Comparison of ENCODE assay signal across 8 cellular contexts in the genomic region with DNA sequence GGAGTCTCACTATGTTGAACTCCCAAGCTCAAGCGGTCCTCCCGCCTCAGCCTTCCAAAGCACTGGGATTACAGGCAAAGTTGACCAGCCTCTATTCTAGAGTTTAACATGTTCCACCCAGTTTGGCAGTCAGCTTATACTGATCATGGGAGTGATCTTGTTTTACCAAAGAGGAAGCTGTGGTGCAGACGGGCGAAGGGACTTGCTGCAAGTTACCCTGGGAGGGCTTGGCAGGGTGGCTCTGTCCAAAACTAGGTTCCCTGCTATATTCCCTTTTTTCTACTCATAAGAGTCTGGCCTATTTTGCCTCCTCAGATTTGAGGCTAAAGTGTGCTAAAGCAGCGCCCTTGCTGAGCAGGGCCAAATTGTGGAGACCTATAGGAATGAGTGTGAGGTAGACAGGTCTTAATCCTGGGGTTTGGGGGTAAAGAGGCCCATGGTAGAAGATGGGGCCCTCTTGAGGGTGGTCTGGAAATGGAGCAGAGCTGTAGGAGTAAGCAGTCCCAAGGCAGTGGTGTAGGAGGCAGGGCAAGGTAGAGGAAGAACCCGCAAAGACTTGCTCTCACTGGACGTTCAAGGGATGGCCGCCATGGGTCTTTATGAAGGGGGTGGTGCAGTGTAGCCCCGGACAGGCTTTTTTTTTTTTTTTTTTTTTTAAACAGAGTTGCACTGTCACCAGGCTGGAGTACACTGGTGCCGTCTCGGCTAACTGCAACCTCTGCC. TPM values are rescaled to one million over a fixed set of nuclear protein-coding genes. Genes with fewer than 3 reads are reported as not detected.
DNase-seq lines count a peak whose midpoint lies in the region; ATAC-seq and TF ChIP-seq lines count a peak whose summit lies in the region.
"Had no signal": no experiment of that assay in that cellular context is flagged by ENCODE, and none has a peak within 500 bp of the region (broad histone marks: within the 10 kb centered on the region; RNA-seq: fewer than 3 reads in every experiment).

No MANE protein-coding gene starts in this region.

- no peaks in the 10 kb centered on the region for H3K9me2 ChIP-seq in OCI-LY7 (ENCODE audit: insufficient read depth, low read length)

- CTCF ChIA-PET in OCI-LY7 (lab: Charles Lee; ENCODE audit: unreplicated experiment): interaction anchor here (1.0 kb wide), 1 partner anchor 156 kb away, joined by 3 read pairs; no protein-coding TSS in a partner anchor

- H3K36me3 ChIP-seq in OCI-LY7 (ENCODE audit: insufficient read depth, low read length): peaks cover 78% of the 10 kb centered on the region
- H3K36me3 ChIP-seq in iPS-18a (ENCODE audit: control insufficient read depth, low read depth, low read length): peaks cover 72% of the 10 kb centered on the region

- no peak for TF ChIP-seq CTCF in OCI-LY7 (conservative IDR thresholded peaks at IDR 0.05; ENCODE audit: low read length)

- H3K9ac ChIP-seq in iPS-18a (ENCODE audit: low read length): peak overlapping the region; percentile 13

- peaks cover 52% of the 10 kb centered on the region for H4K20me1 ChIP-seq in OCI-LY7 (ENCODE audit: insufficient read depth, low read length)

- H3K27me3 ChIP-seq in iPS-18a (ENCODE audit: control insufficient read depth, insufficient read depth, low read length): no peaks in the 10 kb centered on the region

- no peak for DNase-seq in OCI-LY7 (ENCODE audit: low spot score)
- no peak for DNase-seq in iPS-NIHi11 (ENCODE audit: low spot score)
- DNase-seq: NCI-H1930 had no signal

- no peaks in the 10 kb centered on the region for H3K9me3 ChIP-seq in OCI-LY7 (ENCODE audit: low read length)
- no peaks in the 10 kb centered on the region for H3K9me3 ChIP-seq in iPS-18a (ENCODE audit: control insufficient read depth, low read depth, low read length)

- peaks cover 80% of the 10 kb centered on the region for H3K4me1 ChIP-seq in OCI-LY7 (ENCODE audit: insufficient read depth, low read length, poor library complexity, severe bottlenecking)
- peaks cover 18% of the 10 kb centered on the region for H3K4me1 ChIP-seq in iPS-18a (ENCODE audit: control insufficient read depth, low read depth, low read length)

- POLR2A ChIA-PET in OCI-LY7 (lab: Charles Lee): interaction anchor here (0.6 to 0.7 kb wide), 2 partner anchors 9 to 11 kb away, joined by 3 to 4 read pairs; no protein-coding TSS in a partner anchor

- H3K4me3 ChIP-seq in GM08714 (ENCODE audit: low read length): peak overlapping the region; percentile 92; the same call in 1 of the 2 replicates
- H3K4me3 ChIP-seq in OCI-LY7 (ENCODE audit: low read depth, low read length, poor library complexity, severe bottlenecking): peak overlapping the region; percentile 96
- H3K4me3 ChIP-seq in iPS-18a (ENCODE audit: low read length): no peak overlapping the region

- H3K27ac ChIP-seq in OCI-LY7 (ENCODE audit: low read depth, low read length, poor library complexity, severe bottlenecking) (peak overlapping the region; percentile 85), iPS-18a (ENCODE audit: low read length) (no peak overlapping the region)

- BruUV-seq in OCI-LY7 (replicated peaks; lab: Mats Ljungman, UMichigan): no TSS peak

- ATAC-seq in HG02884 (IDR thresholded peaks at IDR 0.05; ENCODE audit: unreplicated experiment) (no peak), GM21526 (IDR thresholded peaks at IDR 0.05; ENCODE audit: low FRiP score, unreplicated experiment) (no peak)

- H3K79me2 ChIP-seq in OCI-LY7 (ENCODE audit: insufficient read depth, low read depth, low read length): peaks cover 81% of the 10 kb centered on the region

- peak overlapping the region; percentile 98 for H3K4me2 ChIP-seq in OCI-LY7 (ENCODE audit: low read length)

- no peak overlapping the region for H2AFZ ChIP-seq in OCI-LY7 (ENCODE audit: low read length)

- intact Hi-C loops in OCI-LY7 (cut with micrococcal nuclease; ENCODE audit: unreplicated experiment): loop anchor here (10.0 kb wide), 1 partner anchor 421 kb away; no protein-coding TSS in a partner anchor

RNA-seq across cellular contexts. Expression of a gene that starts 3.3 kb away (rescaled TPM):
- total RNA-seq in OCI-LY7 (2014; rRNA removed; shearing (Covaris generic)): 4,018 and 4,414 TPM in 2 replicates
- 3,803 and 3,902 TPM in 2 replicates for total RNA-seq in OCI-LY7 (2022)

RNA-seq across cellular contexts. Expression of a gene that starts 13.7 kb away (rescaled TPM):
- total RNA-seq in OCI-LY7 (2014; rRNA removed; shearing (Covaris generic)): 848 and 1,195 TPM in 2 replicates
- total RNA-seq in OCI-LY7 (2022): 896 and 1,094 TPM in 2 replicates

RNA-seq across cellular contexts. Expression of a gene that starts 18.5 kb away (rescaled TPM):
- not detected in 2 replicates for total RNA-seq in OCI-LY7 (2014; rRNA removed; shearing (Covaris generic))
- not detected in 2 replicates for total RNA-seq in OCI-LY7 (2022)
- total RNA-seq: posterior vena cava had no signal

RNA-seq across cellular contexts. Expression of a gene that starts 18.9 kb away (rescaled TPM):
- not detected in 2 replicates for total RNA-seq in OCI-LY7 (2014; rRNA removed; shearing (Covaris generic))
- not detected in 2 replicates for total RNA-seq in OCI-LY7 (2022)
- total RNA-seq: posterior vena cava had no signal

RNA-seq across cellular contexts. Expression of a gene that starts 19.6 kb away (rescaled TPM):
- 74.9 and 96.9 TPM in 2 replicates for total RNA-seq in OCI-LY7 (2014; rRNA removed; shearing (Covaris generic))
- 297 and 318 TPM in 2 replicates for total RNA-seq in OCI-LY7 (2022)
